Comparison of ENCODE assay signal across 13 cellular contexts in the genomic region with DNA sequence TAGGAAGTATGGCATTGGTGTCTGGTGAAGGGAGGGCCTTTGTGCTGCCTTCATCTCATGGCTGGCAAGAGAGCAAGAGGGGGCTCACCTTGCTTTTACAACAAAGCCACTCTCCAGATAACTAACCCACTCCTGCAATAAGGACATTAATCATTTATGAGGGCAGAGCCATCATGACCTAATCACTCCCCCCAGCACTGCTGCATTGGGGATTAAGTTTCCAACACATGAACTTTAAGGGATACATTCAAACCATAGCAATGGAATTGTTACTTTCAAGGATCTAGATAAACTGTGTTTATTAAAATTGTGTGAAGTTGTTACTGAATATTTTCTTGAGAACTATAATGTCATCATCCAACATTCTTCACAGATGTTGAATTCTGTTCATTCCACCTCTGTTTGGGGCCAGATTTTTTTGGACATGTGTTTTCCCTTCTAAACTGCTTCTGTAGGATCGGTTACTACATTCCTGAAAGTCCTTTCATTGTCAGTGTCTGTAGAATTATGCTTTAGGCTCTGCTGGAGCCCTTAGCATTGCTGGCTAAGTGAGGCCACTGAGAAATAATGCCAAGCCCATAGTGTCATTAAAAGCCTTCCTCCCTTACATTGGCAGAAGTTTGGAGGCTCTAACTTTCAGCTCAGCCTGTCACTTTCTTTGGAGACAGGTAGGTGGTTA. TPM values are rescaled to one million over a fixed set of nuclear protein-coding genes. Genes with fewer than 3 reads are reported as not detected.
DNase-seq lines count a peak whose midpoint lies in the region; ATAC-seq and TF ChIP-seq lines count a peak whose summit lies in the region.
"Had no signal": no experiment of that assay in that cellular context is flagged by ENCODE, and none has a peak within 500 bp of the region (broad histone marks: within the 10 kb centered on the region; RNA-seq: fewer than 3 reads in every experiment).

No MANE protein-coding gene starts in this region.

- in situ Hi-C loops in gastrocnemius medialis (cut with MboI; ENCODE audit: low sequenced_read_pairs in 4 of 4) = no loop called here

- no peak for TF ChIP-seq CTCF in AG10803 (conservative IDR thresholded peaks at IDR 0.05; ENCODE audit: low read length)
- no peak for TF ChIP-seq CTCF in cardiac fibroblast (IDR thresholded peaks at IDR 0.05; ENCODE audit: low read depth, low read length)
- TF ChIP-seq CTCF in omental fat pad (IDR thresholded peaks at IDR 0.05) = no peak
- no peak for TF ChIP-seq CTCF in gastrocnemius medialis (IDR thresholded peaks at IDR 0.05 in 4 of 5, conservative IDR thresholded peaks at IDR 0.05 in 1 of 5)

- H3K36me3 ChIP-seq in HUES48 (ENCODE audit: control insufficient read depth, insufficient read depth, low read length) (no peaks in the 10 kb centered on the region), gastrocnemius medialis (no peaks in the 10 kb centered on the region)
- H3K36me3 ChIP-seq: suprapubic skin had no signal

- peak; percentile 96 for DNase-seq in AG10803 (ENCODE audit: low read depth)
- peak; percentile 73 to 81 for DNase-seq in cardiac fibroblast (ENCODE audit: low read depth in 2 of 2)
- DNase-seq in kidney glomerular epithelial cell (lab: John Stamatoyannopoulos, UW) = peak; percentile 60
- no peak for DNase-seq in omental fat pad (ENCODE audit: low spot score)
- DNase-seq in NCI-H2171 treated with DMSO at 0.1 percent for 48 hours (lab: John Stamatoyannopoulos, UW) = no peak
- DNase-seq in gastrocnemius medialis = no peak
- DNase-seq: activated CD8-positive, alpha-beta memory T cell treated with anti-CD3 and anti-CD28 coated beads for 24 hours; CD4-positive, CD25-positive, alpha-beta regulatory T cell; effector memory CD8-positive, alpha-beta T cell; occipital lobe had no signal

- H3K27ac ChIP-seq in HUES48 (ENCODE audit: low read depth, low read length) (peak overlapping the region; percentile 29), gastrocnemius medialis (no peak overlapping the region)
- H3K27ac ChIP-seq: suprapubic skin had no signal

- TF ChIP-seq POLR2A in gastrocnemius medialis (IDR thresholded peaks at IDR 0.05) = no peak

- ATAC-seq in omental fat pad (ENCODE audit: low FRiP score) = no peak
- ATAC-seq in gastrocnemius medialis = no peak
- ATAC-seq in HG02798 (IDR thresholded peaks at IDR 0.05; ENCODE audit: poor library complexity, unreplicated experiment) = no peak
- ATAC-seq: effector memory CD8-positive, alpha-beta T cell had no signal

- H3K27me3 ChIP-seq in HUES48 (ENCODE audit: control insufficient read depth, insufficient read depth, low read length) = no peaks in the 10 kb centered on the region
- H3K27me3 ChIP-seq in gastrocnemius medialis = no peaks in the 10 kb centered on the region
- H3K27me3 ChIP-seq: suprapubic skin had no signal

- intact Hi-C loops in gastrocnemius medialis (cut with DNase I; ENCODE audit: low total_unique reads) = no loop called here

- H3K4me3 ChIP-seq in AG10803 (ENCODE audit: low read length) (no peak overlapping the region), HUES48 (ENCODE audit: low read depth, low read length) (no peak overlapping the region), cardiac fibroblast (replicated peaks in 1 of 2; ENCODE audit: low read depth in 2 of 2, low read length in 2 of 2) (no peak overlapping the region), gastrocnemius medialis (no peak overlapping the region)
- H3K4me3 ChIP-seq: suprapubic skin had no signal

- peaks cover 73% of the 10 kb centered on the region for H3K4me1 ChIP-seq in HUES48 (ENCODE audit: control insufficient read depth, insufficient read depth, low read length)
- peaks cover 43 to 44% of the 10 kb centered on the region in 2 donors for H3K4me1 ChIP-seq in gastrocnemius medialis

- H3K9ac ChIP-seq in HUES48 (ENCODE audit: low read depth, low read length) = no peak overlapping the region

- H3K9me3 ChIP-seq in HUES48 (ENCODE audit: control insufficient read depth, insufficient read depth, low read length) (no peaks in the 10 kb centered on the region), gastrocnemius medialis (no peaks in the 10 kb centered on the region)
- H3K9me3 ChIP-seq: suprapubic skin had no signal

RNA-seq across cellular contexts. Expression of gene SPATS2L, which starts 50.4 kb away (rescaled TPM):
- total RNA-seq in omental fat pad (100 to 1,000 TPM in 2 of 4 donors, 10 to 100 TPM in 2; 68.1 to 115 (median 94.9) TPM), gastrocnemius medialis (10 to 100 TPM; 34.0 to 74.2 (median 52.3) TPM)

Comparison
In these comparisons a context has a peak if more than half of its experiments do, and no peak if none do; other contexts are left out.
1. DNase-seq: peak in AG10803 (single experiment), cardiac fibroblast (2 of 2) and kidney glomerular epithelial cell (single experiment); none in omental fat pad (single experiment), NCI-H2171 treated with DMSO at 0.1 percent for 48 hours (single experiment) and gastrocnemius medialis (0 of 2).